In the genomic region with DNA sequence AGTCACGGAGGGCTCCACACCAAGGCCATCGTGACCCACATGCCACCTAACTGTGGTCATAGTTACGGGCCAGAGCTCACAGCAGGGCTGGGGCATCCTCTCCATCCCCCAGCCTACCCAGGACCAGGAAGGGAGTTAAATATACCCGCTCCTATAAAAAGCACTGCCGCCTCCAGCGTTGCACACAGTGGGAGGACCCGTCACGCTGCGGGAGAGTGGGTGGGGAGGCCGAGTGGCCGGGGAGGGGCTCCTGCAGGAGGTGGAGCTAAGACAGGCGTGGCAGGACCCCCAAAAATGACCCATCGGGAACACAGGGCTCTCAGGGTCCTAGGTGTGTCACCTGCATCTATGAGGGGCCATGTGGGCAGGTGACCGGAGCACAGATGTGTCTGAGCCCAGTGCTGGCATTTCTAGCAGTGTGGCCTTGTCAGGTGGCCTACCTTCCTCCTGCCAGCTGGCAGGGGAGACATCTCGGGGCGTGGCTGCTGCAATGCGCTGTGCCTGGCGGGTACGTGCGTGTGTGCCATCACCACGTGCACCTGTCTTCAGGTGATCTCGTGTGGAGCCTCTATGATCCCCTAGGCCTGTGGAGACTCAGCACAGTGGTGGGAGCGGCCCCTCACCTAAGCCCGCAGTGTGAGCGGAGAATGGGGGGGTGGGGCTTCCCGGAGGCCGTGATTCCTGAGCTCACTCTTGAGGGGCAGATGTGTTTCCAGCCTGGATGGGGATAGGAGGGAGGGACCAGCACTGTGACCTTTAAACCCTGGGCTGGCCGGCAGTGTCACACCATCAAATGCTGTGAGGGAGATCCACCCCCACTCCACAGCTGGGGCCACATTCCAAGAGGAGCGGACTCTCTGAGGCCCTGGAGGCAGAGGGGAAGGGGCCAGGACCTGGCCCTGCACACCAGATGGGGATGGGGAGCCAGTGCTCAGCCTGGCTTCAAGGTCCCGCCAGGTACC, we compare ENCODE assay signal across 19 cellular contexts. TPM values are rescaled to one million over a fixed set of nuclear protein-coding genes. Genes with fewer than 3 reads are reported as not detected.
"Had no signal": no experiment of that assay in that cellular context is flagged by ENCODE, and none has a peak within 500 bp of the region (broad histone marks: within the 10 kb centered on the region; RNA-seq: fewer than 3 reads in every experiment).

No MANE protein-coding gene starts in this region.

- H3K4me3 ChIP-seq: esophagus squamous epithelium, sigmoid colon, suprapubic skin, upper lobe of right lung had no signal

- H3K4me3 Mint-ChIP-seq: natural killer cell had no signal

- H3K27me3 ChIP-seq: upper lobe of right lung had no signal

- H3K36me3 Mint-ChIP-seq: activated naive CD8-positive, alpha-beta T cell; natural killer cell had no signal

- H3K36me3 ChIP-seq: sigmoid colon, suprapubic skin, upper lobe of right lung had no signal

- H3K27ac ChIP-seq: esophagus squamous epithelium, sigmoid colon, suprapubic skin, upper lobe of right lung had no signal

- H3K27ac Mint-ChIP-seq: activated naive CD8-positive, alpha-beta T cell; T-helper 2 cell treated with Interferon-gamma antibody and Interleukin-4, amounts not matched to agents 5 μg/mL and 100 μg/mL, for 36 hours had no signal

- ATAC-seq: activated T-cell treated with anti-CD3 and anti-CD28 coated beads, Interleukin-2, amount 50 U/mL, for 4 hours; natural killer cell had no signal

- H3K9me3 ChIP-seq: esophagus squamous epithelium, sigmoid colon, suprapubic skin, upper lobe of right lung had no signal

- DNase-seq: activated CD4-positive, alpha-beta T cell treated with anti-CD3 and anti-CD28 coated beads, Interleukin-2, amount 50 U/mL, for 48 hours; activated CD4-positive, CD25-positive, alpha-beta regulatory T cell treated with anti-CD3 and anti-CD28 coated beads, Interleukin-2, amount 50 U/mL, for 72 hours; activated effector memory CD4-positive, alpha-beta T cell treated with anti-CD3 and anti-CD28 coated beads, Interleukin-2, amount 50 U/mL, for 16 hours; activated T-cell treated with anti-CD3 and anti-CD28 coated beads, Interleukin-2, amount 50 U/mL, for 4 hours; aorta; esophagus squamous epithelium; foreskin fibroblast; mammary epithelial cell; natural killer cell; sigmoid colon; stimulated activated CD4-positive, alpha-beta T cell treated with anti-CD3 and anti-CD28 coated beads, Interleukin-12 subunit alpha, Interleukin-12 subunit beta, amount 100 ng/mL, for 4 hours; stimulated activated naive CD4-positive, alpha-beta T cell treated with Interleukin-2 at 50 U/mL for 16 hours; upper lobe of right lung had no signal

- H3K9me3 Mint-ChIP-seq: activated T-cell treated with anti-CD3 and anti-CD28 coated beads, Interleukin-2, amount 50 U/mL, for 4 hours; natural killer cell; T-helper 2 cell treated with Interferon-gamma antibody and Interleukin-4, amounts not matched to agents 5 μg/mL and 100 μg/mL, for 36 hours had no signal

RNA-seq across cellular contexts. Expression of a gene that starts 36.5 kb away (rescaled TPM):
- total RNA-seq: aorta, mononuclear cell, natural killer cell, omental fat pad, pulmonary artery endothelial cell, sigmoid colon had no signal

RNA-seq across cellular contexts. Expression of a gene that starts 55.8 kb away (rescaled TPM):
- total RNA-seq: activated T-cell treated with anti-CD3 and anti-CD28 coated beads, Interleukin-2, amount 50 U/mL, for 4 hours; esophagus squamous epithelium; mammary epithelial cell; natural killer cell; pulmonary artery endothelial cell had no signal
